In genomic region chr3:47283596-47284364, GRCh38 we compare ENCODE assay signal across 8 cellular contexts. TPM values are rescaled to one million over a fixed set of nuclear protein-coding genes. Genes with fewer than 3 reads are reported as not detected.
DNase-seq lines count a peak whose midpoint lies in the region; TF ChIP-seq lines count a peak whose summit lies in the region.

No MANE protein-coding gene starts in this region.

- TF ChIP-seq POLR2A in vagina (IDR thresholded peaks at IDR 0.05) = no peak

- TF ChIP-seq CTCF in AG04450 (IDR thresholded peaks at IDR 0.05; ENCODE audit: low read depth, low read length) (no peak), HEK293 (tag by site-specific recombination; IDR thresholded peaks at IDR 0.05) (no peak), epithelial cell of proximal tubule (conservative IDR thresholded peaks at IDR 0.05; ENCODE audit: low read depth, low read length) (no peak), nephron (IDR thresholded peaks at IDR 0.05; ENCODE audit: unreplicated experiment in 3 of 3) (no peak), vagina (IDR thresholded peaks at IDR 0.05) (no peak)

- H3K9me3 Mint-ChIP-seq in activated CD4-positive, alpha-beta T cell treated with anti-CD3 and anti-CD28 coated beads, Interleukin-2, amount 10 ng/mL, durations not matched to agents 7 days and 5 days = no peaks in the 10 kb centered on the region
- H3K9me3 Mint-ChIP-seq in nephron = no peaks in the 10 kb centered on the region

- H3K36me3 Mint-ChIP-seq in activated CD4-positive, alpha-beta T cell treated with anti-CD3 and anti-CD28 coated beads, Interleukin-2, amount 10 ng/mL, durations not matched to agents 7 days and 5 days (ENCODE audit: low read depth) = peaks cover 12% of the 10 kb centered on the region
- H3K36me3 Mint-ChIP-seq in nephron (ENCODE audit: low read depth) = peaks cover 12% of the 10 kb centered on the region

- H3K27me3 Mint-ChIP-seq in activated CD4-positive, alpha-beta T cell treated with anti-CD3 and anti-CD28 coated beads, Interleukin-2, amount 10 ng/mL, durations not matched to agents 7 days and 5 days = no peaks in the 10 kb centered on the region
- no peaks in the 10 kb centered on the region for H3K27me3 Mint-ChIP-seq in nephron (ENCODE audit: low read depth)

- H3K9me3 ChIP-seq in AG04450 (ENCODE audit: control insufficient read depth, insufficient read depth, low read length) = peaks cover 2% of the 10 kb centered on the region; the same call in 1 of the 2 replicates
- H3K9me3 ChIP-seq in HEK293 (ENCODE audit: control insufficient read depth, insufficient read depth, low read depth, low read length) = no peaks in the 10 kb centered on the region
- no peaks in the 10 kb centered on the region for H3K9me3 ChIP-seq in vagina

- H3K27me3 ChIP-seq in AG04450 (ENCODE audit: control insufficient read depth, insufficient read depth, low read length) = no peaks in the 10 kb centered on the region
- no peaks in the 10 kb centered on the region for H3K27me3 ChIP-seq in vagina

- no peak overlapping the region for H3K27ac ChIP-seq in AG04450 (ENCODE audit: low read depth, low read length)
- no peak overlapping the region; the same call in 1 of the 2 replicates for H3K27ac ChIP-seq in HEK293 (ENCODE audit: extremely low read depth, low read depth, low read length)
- peak overlapping the region; percentile 86 for H3K27ac ChIP-seq in vagina

- DNase-seq in AG04450 (ENCODE audit: low read depth, low spot score) (no peak), epithelial cell of proximal tubule (ENCODE audit: low read depth) (no peak), vagina (ENCODE audit: extremely low spot score in 2 of 2) (no peak), SW 1271 (lab: John Stamatoyannopoulos, UW) (no peak), amniotic stem cell (lab: John Stamatoyannopoulos, UW) (no peak)
- peak; percentile 23 for DNase-seq in activated CD4-positive, alpha-beta T cell treated with anti-CD3 and anti-CD28 coated beads, Interleukin-2, amount 10 ng/mL, durations not matched to agents 7 days and 5 days

- CTCF ChIA-PET in AG04450 (lab: Charles Lee) = interaction anchor here (1.2 kb wide), 1 partner anchor 40 kb away, joined by 4 read pairs; no protein-coding TSS in a partner anchor
- CTCF ChIA-PET in HEK293 (lab: Yijun Ruan, JAX) = no interaction called here
- CTCF ChIA-PET in activated CD4-positive, alpha-beta T cell treated with anti-CD3 and anti-CD28 coated beads, Interleukin-2, amount 10 ng/mL, durations not matched to agents 7 days and 5 days (lab: Charles Lee) = interaction anchor here (0.8 kb wide), 1 partner anchor 8 kb away, joined by 4 read pairs; no protein-coding TSS in a partner anchor

- POLR2A ChIA-PET in AG04450 (lab: Yijun Ruan, JAX) = interaction anchor here (0.7 to 1.0 kb wide), 2 partner anchors 31 to 131 kb away, joined by 3 read pairs; no protein-coding TSS in a partner anchor
- POLR2A ChIA-PET in HEK293 (lab: Yijun Ruan, JAX) = no interaction called here
- POLR2A ChIA-PET in activated CD4-positive, alpha-beta T cell treated with anti-CD3 and anti-CD28 coated beads, Interleukin-2, amount 10 ng/mL, durations not matched to agents 7 days and 5 days (lab: Charles Lee) = interaction anchor here (0.6 to 1.1 kb wide), 3 partner anchors 9 to 122 kb away, joined by 3 read pairs; no protein-coding TSS in a partner anchor

- H3K4me3 ChIP-seq in AG04450 (ENCODE audit: low read depth, low read length) (peak overlapping the region; percentile 97), HEK293 (ENCODE audit: low read depth, low read length) (peak overlapping the region; percentile 89), epithelial cell of proximal tubule (ENCODE audit: low read depth, low read length) (peak overlapping the region; percentile 73), vagina (peak overlapping the region; percentile 74 to 87)

- H3K4me1 Mint-ChIP-seq in activated CD4-positive, alpha-beta T cell treated with anti-CD3 and anti-CD28 coated beads, Interleukin-2, amount 10 ng/mL, durations not matched to agents 7 days and 5 days = peaks cover 46% of the 10 kb centered on the region
- peaks cover 17% of the 10 kb centered on the region for H3K4me1 Mint-ChIP-seq in nephron

- no peaks in the 10 kb centered on the region; the same call in 1 of the 2 replicates for H3K4me1 ChIP-seq in HEK293 (ENCODE audit: control insufficient read depth, insufficient read depth, low read length)
- H3K4me1 ChIP-seq in vagina = peaks cover 28% of the 10 kb centered on the region

- H3K27ac Mint-ChIP-seq in activated CD4-positive, alpha-beta T cell treated with anti-CD3 and anti-CD28 coated beads, Interleukin-2, amount 10 ng/mL, durations not matched to agents 7 days and 5 days = peak overlapping the region; percentile 100
- H3K27ac Mint-ChIP-seq in nephron = peak overlapping the region; percentile 97 to 98 (median 97)

- H3K4me3 Mint-ChIP-seq in activated CD4-positive, alpha-beta T cell treated with anti-CD3 and anti-CD28 coated beads, Interleukin-2, amount 10 ng/mL, durations not matched to agents 7 days and 5 days = peak overlapping the region; percentile 99
- H3K4me3 Mint-ChIP-seq in nephron = peak overlapping the region; percentile 98 to 99 (median 99)

- intact Hi-C loops in vagina (cut with DNase I) = no loop called here

- H3K36me3 ChIP-seq in HEK293 (ENCODE audit: control insufficient read depth in 2 of 2, insufficient read depth in 1 of 2, low read length in 2 of 2) = peaks cover 0 to 25% of the 10 kb centered on the region in 2 experiments; a peak in 2 of 3 replicates
- H3K36me3 ChIP-seq in vagina = peaks cover 0 to 5% of the 10 kb centered on the region in 2 donors

TF ChIP-seq in HEK293, 187 proteins besides CTCF, POLR2A, EP300 and RAD21:
- peak; percentile 56 for TF ChIP-seq SCRT2 (tag by site-specific recombination; IDR thresholded peaks at IDR 0.05)
- no peak for TF ChIP-seq ZNF776 (tag by site-specific recombination; IDR thresholded peaks at IDR 0.05; ENCODE audit: borderline replicate concordance)
- TF ChIP-seq ZIC2 (tag by site-specific recombination; IDR thresholded peaks at IDR 0.05) = peak; percentile 100
- 0 out of 2 replicates have a peak, but pooled peaks have one; percentile 41 for TF ChIP-seq PRDM10 (tag by site-specific recombination; IDR thresholded peaks at IDR 0.05)
- no peak for TF ChIP-seq ZNF221 (tag by site-specific recombination; IDR thresholded peaks at IDR 0.05; ENCODE audit: borderline replicate concordance)
- TF ChIP-seq, protein P1, sequence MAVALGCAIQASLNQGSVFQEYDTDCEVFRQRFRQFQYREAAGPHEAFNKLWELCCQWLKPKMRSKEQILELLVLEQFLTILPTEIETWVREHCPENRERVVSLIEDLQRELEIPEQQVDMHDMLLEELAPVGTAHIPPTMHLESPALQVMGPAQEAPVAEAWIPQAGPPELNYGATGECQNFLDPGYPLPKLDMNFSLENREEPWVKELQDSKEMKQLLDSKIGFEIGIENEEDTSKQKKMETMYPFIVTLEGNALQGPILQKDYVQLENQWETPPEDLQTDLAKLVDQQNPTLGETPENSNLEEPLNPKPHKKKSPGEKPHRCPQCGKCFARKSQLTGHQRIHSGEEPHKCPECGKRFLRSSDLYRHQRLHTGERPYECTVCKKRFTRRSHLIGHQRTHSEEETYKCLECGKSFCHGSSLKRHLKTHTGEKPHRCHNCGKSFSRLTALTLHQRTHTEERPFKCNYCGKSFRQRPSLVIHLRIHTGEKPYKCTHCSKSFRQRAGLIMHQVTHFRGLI (tag by site-specific recombination; IDR thresholded peaks at IDR 0.05) = peak; percentile 95
- peak; percentile 69 for TF ChIP-seq ZNF335 (tag by site-specific recombination; conservative IDR thresholded peaks at IDR 0.05)
- no peak for TF ChIP-seq ZNF830 (tag by site-specific recombination; IDR thresholded peaks at IDR 0.05; ENCODE audit: low read depth)
- TF ChIP-seq ZNF121 (tag by site-specific recombination; IDR thresholded peaks at IDR 0.05) = peak; percentile 93
TF ChIP-seq in HEK293: peak in this region for 6.

RNA-seq across cellular contexts. Expression of gene KLHL18, which starts 1.0 kb away (rescaled TPM):
- 17.4 and 20.1 TPM in 2 replicates for polyA plus RNA-seq in AG04450 (2011; rRNA removed)
- polyA minus RNA-seq in AG04450 (2011; rRNA and poly(A)+ RNA removed) = 29.1 and 47.1 TPM in 2 replicates
- total RNA-seq in activated CD4-positive, alpha-beta T cell treated with anti-CD3 and anti-CD28 coated beads, Interleukin-2, amount 10 ng/mL, durations not matched to agents 7 days and 5 days = 10 to 100 TPM; 21.4 to 24.8 TPM
- total RNA-seq in epithelial cell of proximal tubule (13.7 and 24.3 TPM in 2 replicates), vagina (10.1 TPM)

RNA-seq across cellular contexts. Expression of gene KIF9, which starts 1.2 kb away (rescaled TPM):
- polyA plus RNA-seq in AG04450 (2011; rRNA removed) = 3.0 and 4.0 TPM in 2 replicates
- 1.8 and 2.0 TPM in 2 replicates for polyA minus RNA-seq in AG04450 (2011; rRNA and poly(A)+ RNA removed)
- total RNA-seq in activated CD4-positive, alpha-beta T cell treated with anti-CD3 and anti-CD28 coated beads, Interleukin-2, amount 10 ng/mL, durations not matched to agents 7 days and 5 days = 1 to 10 TPM; 3.6 to 3.9 TPM
- total RNA-seq in epithelial cell of proximal tubule (7.8 and 16.1 TPM in 2 replicates), vagina (0.98 TPM)
